In the genomic region with DNA sequence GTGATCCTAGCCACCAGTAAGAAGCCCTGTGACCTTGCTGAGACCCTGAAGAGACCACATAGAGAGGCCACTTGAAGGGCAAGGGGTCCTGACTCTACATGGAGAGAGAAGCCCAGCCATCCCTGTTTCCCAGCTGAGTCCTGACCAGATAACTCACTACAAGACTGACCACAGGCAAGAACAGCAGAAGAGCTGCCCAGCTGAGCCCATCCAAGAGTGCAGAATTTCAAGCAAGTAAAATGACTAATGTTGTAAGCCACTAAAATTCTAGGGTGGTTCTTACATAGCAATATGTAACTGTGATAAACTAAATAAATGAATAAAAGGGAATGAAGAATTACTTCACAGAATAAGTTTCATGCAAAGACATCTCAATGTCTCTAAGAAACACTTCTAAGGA, we compare ENCODE assay signal across 9 cellular contexts.
"Had no signal": no experiment of that assay in that cellular context is flagged by ENCODE, and none has a peak within 500 bp of the region (broad histone marks: within the 10 kb centered on the region; RNA-seq: fewer than 3 reads in every experiment).

No MANE protein-coding gene starts in this region.

- H3K9me3 ChIP-seq: HAP-1 had no signal

- H3K36me3 ChIP-seq: HAP-1 had no signal

- DNase-seq: GOT3, H7, HFFc6, IMR-90, KG1 had no signal

- H3K4me3 Mint-ChIP-seq: HFFc6 had no signal

- H3K4me1 ChIP-seq: HAP-1 had no signal

- ATAC-seq: HCT116 had no signal

- H3K27ac ChIP-seq: HL-60 had no signal

- H3K27ac Mint-ChIP-seq: HFFc6 had no signal

- H3K4me3 ChIP-seq: HAP-1, K562 had no signal
